In the genomic region with DNA sequence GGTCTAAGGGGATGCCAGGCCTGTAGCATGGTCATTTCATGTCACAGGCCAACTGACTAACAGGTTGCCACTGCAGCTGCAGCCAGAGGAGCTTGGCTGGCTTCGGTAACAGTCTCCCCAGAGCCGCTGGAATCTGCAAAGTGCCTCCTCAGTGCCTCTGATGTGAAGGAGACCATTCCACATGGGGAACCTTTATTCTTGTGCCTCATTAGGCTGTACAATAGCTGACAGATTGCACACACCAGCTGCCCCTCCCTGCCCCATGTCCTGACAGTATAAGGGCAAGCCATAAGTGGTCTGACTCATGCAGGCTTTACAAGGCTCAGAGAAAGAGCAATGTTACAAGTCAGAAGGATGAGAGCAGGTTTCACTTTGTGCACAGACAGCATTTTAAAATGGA, we compare ENCODE assay signal across 11 cellular contexts.
DNase-seq lines count a peak whose midpoint lies in the region; ATAC-seq, FAIRE-seq and TF ChIP-seq lines count a peak whose summit lies in the region.
"Had no signal": no experiment of that assay in that cellular context is flagged by ENCODE, and none has a peak within 500 bp of the region (broad histone marks: within the 10 kb centered on the region; RNA-seq: fewer than 3 reads in every experiment).

No MANE protein-coding gene starts in this region.

- H3K9ac ChIP-seq in HepG2 (ENCODE audit: insufficient read depth, low read depth, low read length): no peak overlapping the region

- POLR2A ChIA-PET in HepG2 (lab: Yijun Ruan, JAX): no interaction called here

- H3K27me3 ChIP-seq in HepG2 (ENCODE audit: control insufficient read depth in 1 of 2, insufficient read depth in 2 of 2, low read length in 2 of 2) (peaks cover 0 to 3% of the 10 kb centered on the region in 2 experiments; a peak in 2 of 5 replicates), right lobe of liver (no peaks in the 10 kb centered on the region)
- H3K27me3 ChIP-seq: upper lobe of left lung had no signal

- H3K9me3 ChIP-seq in HepG2 (ENCODE audit: low read length) (no peaks in the 10 kb centered on the region), right lobe of liver (no peaks in the 10 kb centered on the region)
- H3K9me3 ChIP-seq: upper lobe of left lung had no signal

- TF ChIP-seq CTCF in HepG2 (CRISPR knock-in tag; IDR thresholded peaks at IDR 0.05) (no peak), right lobe of liver (IDR thresholded peaks at IDR 0.05) (no peak), foreskin fibroblast (IDR thresholded peaks at IDR 0.05; ENCODE audit: low read depth, low read length) (no peak)

- H3K36me3 ChIP-seq in HepG2 (replicated peaks in 1 of 2; ENCODE audit: control insufficient read depth in 1 of 2, insufficient read depth in 2 of 2, low read length in 2 of 2) (no peaks in the 10 kb centered on the region), right lobe of liver (no peaks in the 10 kb centered on the region)
- H3K36me3 ChIP-seq: upper lobe of left lung had no signal

- CTCF ChIA-PET in HepG2 (lab: Yijun Ruan, JAX; ENCODE audit: low intra/inter-chr PET ratio, low total read pairs): no interaction called here

- H3K4me3 ChIP-seq in HepG2 (replicated peaks in 1 of 3; ENCODE audit: insufficient read depth in 1 of 3, low read depth in 2 of 3, low read length in 3 of 3) (no peak overlapping the region), right lobe of liver (no peak overlapping the region), foreskin fibroblast (ENCODE audit: low read depth in 1 of 2, low read length in 2 of 2) (no peak overlapping the region)
- H3K4me3 ChIP-seq: SK-N-MC, upper lobe of left lung had no signal

- in situ Hi-C loops in HepG2 (cut with HindIII; ENCODE audit: extremely low pct_ligation_motif_present, low pct_unique_long_range_greater_than_20kb): no loop called here

- TF ChIP-seq POLR2A in HepG2 (IDR thresholded peaks at IDR 0.05; ENCODE audit: insufficient read depth in 1 of 2, low read depth in 2 of 2, low read length in 2 of 2): no peak
- no peak for TF ChIP-seq POLR2A in right lobe of liver (IDR thresholded peaks at IDR 0.05)

- H3K27ac ChIP-seq in HepG2 (ENCODE audit: extremely low read length, insufficient read depth, low read length) (no peak overlapping the region), right lobe of liver (no peak overlapping the region)
- H3K27ac ChIP-seq: SK-N-MC, upper lobe of left lung had no signal

- no peaks in the 10 kb centered on the region for H4K20me1 ChIP-seq in HepG2 (ENCODE audit: insufficient read depth, low read length)

- H3K4me1 ChIP-seq in HepG2 (ENCODE audit: insufficient read depth, low read length): no peaks in the 10 kb centered on the region
- H3K4me1 ChIP-seq in right lobe of liver: no peaks in the 10 kb centered on the region

- TF ChIP-seq EP300 in HepG2 (IDR thresholded peaks at IDR 0.05; ENCODE audit: low read depth in 2 of 2, low read length in 2 of 2) (no peak), HepG2 (CRISPR knock-in tag; IDR thresholded peaks at IDR 0.05; ENCODE audit: borderline replicate concordance) (no peak)

- no TSS peak for BruUV-seq in HepG2 (replicated peaks; lab: Mats Ljungman, UMichigan)

- H2AFZ ChIP-seq in HepG2 (ENCODE audit: low read length): no peak overlapping the region

- TF ChIP-seq RAD21 in HepG2 (CRISPR knock-in tag; IDR thresholded peaks at IDR 0.05): no peak

- FAIRE-seq in HepG2 (lab: Jason Lieb, UNC) (no peak), RCC 7860 (lab: Jason Lieb, UNC) (no peak)

- DNase-seq in HepG2 (ENCODE audit: low spot score): no peak
- DNase-seq in right lobe of liver: no peak
- peak; percentile 13 for DNase-seq in RCC 7860 (ENCODE audit: low spot score)
- peak; percentile 5 to 59 for DNase-seq in foreskin fibroblast
- no peak for DNase-seq in epidermal melanocyte (ENCODE audit: insufficient read length, low spot score)
- DNase-seq in Right ventricle myocardium inferior (ENCODE audit: missing footprints): no peak
- no peak for DNase-seq in ecto neural progenitor cell (ENCODE audit: low spot score)
- DNase-seq: dermis blood vessel endothelial cell had no signal

- peak; percentile 71 for ATAC-seq in HepG2
- ATAC-seq in right lobe of liver: no peak
- ATAC-seq in Right ventricle myocardium inferior: no peak
- ATAC-seq in HG03439 (IDR thresholded peaks at IDR 0.05; ENCODE audit: unreplicated experiment): no peak

- H3K79me2 ChIP-seq in HepG2 (ENCODE audit: insufficient read depth, low read length): no peaks in the 10 kb centered on the region

- peak overlapping the region; percentile 29; the same call in 1 of the 2 replicates for H3K4me2 ChIP-seq in HepG2 (ENCODE audit: low read depth, low read length)

- 0% methylated on average over 2 of the region's 2 CpGs for WGBS in HepG2 (ENCODE audit: low lambda C conversion rate)
- WGBS in right lobe of liver (ENCODE audit: insufficient coverage, low coverage, low lambda C conversion rate, missing lambda C conversion rate): no CpG with 5 or more reads among the region's 2 CpGs

- intact Hi-C loops in HepG2 (cut with micrococcal nuclease; ENCODE audit: unreplicated experiment): no loop called here
- intact Hi-C loops in right lobe of liver (cut with DNase I): no loop called here
- intact Hi-C loops in Right ventricle myocardium inferior (cut with DNase I): no loop called here

TF ChIP-seq in HepG2, 621 proteins besides CTCF, POLR2A, EP300 and RAD21:
- TF ChIP-seq ZNF431 (CRISPR knock-in tag; IDR thresholded peaks at IDR 0.05; ENCODE audit: borderline replicate concordance, low read depth): 0 out of 2 replicates have a peak, but pooled peaks have one; percentile 36
- 0 out of 4 replicates have a peak, but pooled peaks of 1 of the 2 experiments have one; percentile 13 for TF ChIP-seq MAFK (conservative IDR thresholded peaks at IDR 0.05 in 1 of 2, IDR thresholded peaks at IDR 0.05 in 1 of 2; ENCODE audit: low read length in 2 of 2)
- no peak for TF ChIP-seq RFXAP (CRISPR knock-in tag; IDR thresholded peaks at IDR 0.05; ENCODE audit: borderline replicate concordance)

Comparison
In these comparisons a context has a peak if more than half of its experiments do, and no peak if none do; other contexts are left out.
1. DNase-seq: peak in RCC 7860 (single experiment) and foreskin fibroblast (2 of 2); none in HepG2 (single experiment), right lobe of liver (0 of 3), epidermal melanocyte (single experiment), Right ventricle myocardium inferior (single experiment) and ecto neural progenitor cell (single experiment).